Comparison of ENCODE assay signal across 9 cellular contexts in genomic region chrX:48737213-48737938, GRCh38. TPM values are rescaled to one million over a fixed set of nuclear protein-coding genes. Genes with fewer than 3 reads are reported as not detected.
A peak's percentile ranks its signal among the peaks of the same experiment; 100 is the strongest.
DNase-seq lines count a peak whose midpoint lies in the region; ATAC-seq, FAIRE-seq and TF ChIP-seq lines count a peak whose summit lies in the region.
"Had no signal": no experiment of that assay in that cellular context is flagged by ENCODE, and none has a peak within 500 bp of the region (broad histone marks: within the 10 kb centered on the region; RNA-seq: fewer than 3 reads in every experiment).

No MANE protein-coding gene starts in this region.

- no peaks in the 10 kb centered on the region for H3K36me3 ChIP-seq in kidney (ENCODE audit: control insufficient read depth in 1 of 2, insufficient read depth in 2 of 2, low read length in 2 of 2)

- no peaks in the 10 kb centered on the region for H3K27me3 Mint-ChIP-seq in chondrocyte (ENCODE audit: low read depth)

- peak; percentile 85 for FAIRE-seq in kidney (lab: Jason Lieb, UNC)

- H3K4me1 Mint-ChIP-seq in chondrocyte (ENCODE audit: low read depth) = peaks cover 16% of the 10 kb centered on the region

- ATAC-seq in GM19043 (IDR thresholded peaks at IDR 0.05; ENCODE audit: low read depth, unreplicated experiment) = peak; percentile 98
- ATAC-seq in HG03354 (IDR thresholded peaks at IDR 0.05; ENCODE audit: poor library complexity, severe bottlenecking, unreplicated experiment) = peak; percentile 98

- intact Hi-C loops in kidney (cut with DNase I) = no loop called here

- H3K27ac Mint-ChIP-seq in chondrocyte (ENCODE audit: unreplicated experiment) = peak overlapping the region; percentile 92

- no peaks in the 10 kb centered on the region for H3K4me1 ChIP-seq in kidney (ENCODE audit: control insufficient read depth in 1 of 2, insufficient read depth in 1 of 2, low read depth in 1 of 2, low read length in 2 of 2)

- peak overlapping the region; percentile 83 to 88 for H3K27ac ChIP-seq in kidney (ENCODE audit: low read depth in 2 of 2, low read length in 2 of 2)

- TF ChIP-seq CTCF in chondrocyte (IDR thresholded peaks at IDR 0.05) (no peak), kidney (IDR thresholded peaks at IDR 0.05; ENCODE audit: borderline replicate concordance, extremely low read depth, insufficient read depth) (no peak)

- peak overlapping the region; percentile 80 for H3K4me3 Mint-ChIP-seq in chondrocyte (ENCODE audit: unreplicated experiment)

- peak overlapping the region; percentile 78 to 85 for H3K4me3 ChIP-seq in kidney (ENCODE audit: low read length in 2 of 2)

- H3K36me3 Mint-ChIP-seq in chondrocyte (ENCODE audit: low read depth) = no peaks in the 10 kb centered on the region

- peak overlapping the region; percentile 67 to 85 for H3K9ac ChIP-seq in kidney (ENCODE audit: low read length in 2 of 2)

- H3K9me3 ChIP-seq in kidney (ENCODE audit: control insufficient read depth in 1 of 2, low read length in 2 of 2) = no peaks in the 10 kb centered on the region

- no peaks in the 10 kb centered on the region for H3K9me3 Mint-ChIP-seq in chondrocyte (ENCODE audit: low read depth)

- DNase-seq in AG20443 (ENCODE audit: low spot score) = peak; percentile 95
- DNase-seq in NCI-H460 (ENCODE audit: extremely low read depth, low read depth) = peak; percentile 96
- DNase-seq in activated CD4-positive, alpha-beta T cell treated with anti-CD3 and anti-CD28 coated beads for 24 hours (ENCODE audit: low read depth in 2 of 2) = peak; percentile 68 to 72
- DNase-seq in chondrocyte (ENCODE audit: low spot score) = peak; percentile 96
- DNase-seq in kidney = peak; percentile 96
- DNase-seq in stimulated activated CD4-positive, alpha-beta T cell treated with anti-CD3 and anti-CD28 coated beads, Interleukin-15, amount 100 ng/mL, for 1 hour (ENCODE audit: low read depth in 1 of 2, low spot score in 1 of 2) = peak; percentile 69

RNA-seq across cellular contexts. Expression of gene GLOD5, which starts 24.2 kb away (rescaled TPM):
- not detected in 2 replicates for total RNA-seq in NCI-H460 (2014; rRNA removed; shearing (Covaris generic))
- not detected in 2 replicates for polyA plus RNA-seq in NCI-H460 (2014; cell fraction: nucleus; rRNA removed)
- total RNA-seq in chondrocyte (not detected in 3 replicates), kidney (0.94 TPM)
- 12.6 TPM for polyA plus RNA-seq in kidney (ENCODE audit: insufficient read depth, low read depth, low replicate concordance)
- total RNA-seq: T-helper 2 cell treated with Interferon-gamma antibody and Interleukin-4, amounts not matched to agents 100 ng/mL and 5 ng/mL, for 36 hours had no signal

RNA-seq across cellular contexts. Expression of gene SUV39H1, which starts 40.8 kb away (rescaled TPM):
- total RNA-seq in NCI-H460 (2014; rRNA removed; shearing (Covaris generic)) = 9.0 and 9.5 TPM in 2 replicates
- 23.7 and 27.5 TPM in 2 replicates for polyA plus RNA-seq in NCI-H460 (2014; cell fraction: nucleus; rRNA removed)
- total RNA-seq in chondrocyte (3.0 to 4.7 TPM (median 3.6 TPM) in 3 replicates), kidney (5.0 TPM)
- polyA plus RNA-seq in kidney (ENCODE audit: insufficient read depth, low read depth, low replicate concordance) = 2.8 TPM

RNA-seq across cellular contexts. Expression of gene GATA1, which starts 49.0 kb away (rescaled TPM):
- not detected in 2 replicates for total RNA-seq in NCI-H460 (2014; rRNA removed; shearing (Covaris generic))
- not detected in 2 replicates for polyA plus RNA-seq in NCI-H460 (2014; cell fraction: nucleus; rRNA removed)
- not detected in 3 replicates for total RNA-seq in chondrocyte
- total RNA-seq in kidney = 0.60 TPM
- not detected for polyA plus RNA-seq in kidney (ENCODE audit: insufficient read depth, low read depth, low replicate concordance)
- total RNA-seq: T-helper 2 cell treated with Interferon-gamma antibody and Interleukin-4, amounts not matched to agents 100 ng/mL and 5 ng/mL, for 36 hours had no signal

RNA-seq across cellular contexts. Expression of gene WAS, which starts 53.8 kb away (rescaled TPM):
- total RNA-seq in NCI-H460 (2014; rRNA removed; shearing (Covaris generic)) = 0.20 TPM in 1 of 2 replicates, not detected in the other
- polyA plus RNA-seq in NCI-H460 (2014; cell fraction: nucleus; rRNA removed) = 0.96 TPM in 1 of 2 replicates, not detected in the other
- total RNA-seq in chondrocyte (0.24 to 1.3 TPM (median 0.37 TPM) in 3 replicates), kidney (14.2 TPM)
- 2.2 TPM for polyA plus RNA-seq in kidney (ENCODE audit: insufficient read depth, low read depth, low replicate concordance)

Comparison
In these comparisons a context has a peak if more than half of its experiments do, and no peak if none do; other contexts are left out.
1. Peak in every context shown above with its lines: DNase-seq, ATAC-seq, H3K4me3 ChIP-seq and H3K27ac ChIP-seq.